7 cellular contexts compared by ENCODE assay signal in genomic region chr20:5000263-5001173, GRCh38. TPM values are rescaled to one million over a fixed set of nuclear protein-coding genes. Genes with fewer than 3 reads are reported as not detected.
DNase-seq lines count a peak whose midpoint lies in the region; ATAC-seq, FAIRE-seq and TF ChIP-seq lines count a peak whose summit lies in the region.

No MANE protein-coding gene starts in this region.

- H3K36me3 ChIP-seq in bronchial epithelial cell (ENCODE audit: control insufficient read depth, insufficient read depth, low read length): no peaks in the 10 kb centered on the region
- H3K36me3 ChIP-seq in skeletal muscle satellite cell (ENCODE audit: insufficient read depth, low read length): no peaks in the 10 kb centered on the region

- H3K9me3 ChIP-seq in skeletal muscle satellite cell (replicated peaks; ENCODE audit: low read length): no peaks in the 10 kb centered on the region

- H3K27me3 ChIP-seq in bronchial epithelial cell (ENCODE audit: control insufficient read depth, insufficient read depth, low read length): no peaks in the 10 kb centered on the region
- no peaks in the 10 kb centered on the region for H3K27me3 ChIP-seq in skeletal muscle satellite cell (ENCODE audit: control insufficient read depth, insufficient read depth, low read length)

- ATAC-seq in HG03103 (IDR thresholded peaks at IDR 0.05; ENCODE audit: low read depth, unreplicated experiment) (peak; percentile 23), SK-N-SH treated with all-trans-retinoic acid at 6 μM for 48 hours (peak; percentile 61)

- H3K4me2 ChIP-seq in skeletal muscle satellite cell (ENCODE audit: low read length): peak overlapping the region; percentile 98

- H3K9ac ChIP-seq in skeletal muscle satellite cell (ENCODE audit: low read depth, low read length): peak overlapping the region; percentile 77

- FAIRE-seq in bronchial epithelial cell (lab: Jason Lieb, UNC): no peak

- DNase-seq in bronchial epithelial cell (ENCODE audit: low read depth) (no peak), iPS-NIHi11 (ENCODE audit: low spot score) (peak; percentile 39), NCI-H1436 treated with DMSO at 0.1 percent for 48 hours (lab: John Stamatoyannopoulos, UW) (no peak)

- TF ChIP-seq CTCF in GM12875 (IDR thresholded peaks at IDR 0.05; ENCODE audit: borderline replicate concordance, insufficient read depth, low read depth, low read length) (no peak), bronchial epithelial cell (IDR thresholded peaks at IDR 0.05; ENCODE audit: insufficient read depth, low read length, severe bottlenecking) (no peak)

- H3K4me3 ChIP-seq in GM12875 (ENCODE audit: low read depth, low read length) (peak overlapping the region; percentile 58), bronchial epithelial cell (ENCODE audit: low read depth, low read length) (peak overlapping the region; percentile 64), skeletal muscle satellite cell (ENCODE audit: low read length) (peak overlapping the region; percentile 92)

- peaks cover 11% of the 10 kb centered on the region for H3K4me1 ChIP-seq in skeletal muscle satellite cell (ENCODE audit: control insufficient read depth, insufficient read depth, low read length)

TF ChIP-seq in SK-N-SH treated with all-trans-retinoic acid at 6 μM for 48 hours, 23 proteins besides CTCF, POLR2A, EP300 and RAD21:
- TF ChIP-seq ZC3H10 (CRISPR knock-in tag; IDR thresholded peaks at IDR 0.05) (no peak), GLIS3 (CRISPR knock-in tag; IDR thresholded peaks at IDR 0.05) (no peak), TOX (CRISPR knock-in tag; IDR thresholded peaks at IDR 0.05; ENCODE audit: borderline replicate concordance) (no peak)

RNA-seq across cellular contexts. Expression of gene SLC23A2, which starts 0.8 kb away (rescaled TPM):
- total RNA-seq in bronchial epithelial cell: 6.8 and 7.6 TPM in 2 replicates
- 9.6 and 10.9 TPM in 2 replicates for total RNA-seq in skeletal muscle satellite cell (2012; rRNA removed)
